ENCODE assay signal across 1 cellular context in genomic region chrX:71420686-71421085, GRCh38.
TF ChIP-seq lines count a peak whose summit lies in the region.

No MANE protein-coding gene starts in this region.

TF ChIP-seq in H1, 55 proteins besides CTCF, POLR2A, EP300 and RAD21:
- TF ChIP-seq JUND (IDR thresholded peaks at IDR 0.05; ENCODE audit: low read length) (no peak), CHD1 (IDR thresholded peaks at IDR 0.05; ENCODE audit: low read depth, low read length) (no peak), SIN3A (conservative IDR thresholded peaks at IDR 0.05 in 1 of 2, IDR thresholded peaks at IDR 0.05 in 1 of 2; ENCODE audit: low read depth in 1 of 2, low read length in 2 of 2) (no peak), SRF (IDR thresholded peaks at IDR 0.05; ENCODE audit: low read depth, low read length) (no peak)
